In the genomic region with DNA sequence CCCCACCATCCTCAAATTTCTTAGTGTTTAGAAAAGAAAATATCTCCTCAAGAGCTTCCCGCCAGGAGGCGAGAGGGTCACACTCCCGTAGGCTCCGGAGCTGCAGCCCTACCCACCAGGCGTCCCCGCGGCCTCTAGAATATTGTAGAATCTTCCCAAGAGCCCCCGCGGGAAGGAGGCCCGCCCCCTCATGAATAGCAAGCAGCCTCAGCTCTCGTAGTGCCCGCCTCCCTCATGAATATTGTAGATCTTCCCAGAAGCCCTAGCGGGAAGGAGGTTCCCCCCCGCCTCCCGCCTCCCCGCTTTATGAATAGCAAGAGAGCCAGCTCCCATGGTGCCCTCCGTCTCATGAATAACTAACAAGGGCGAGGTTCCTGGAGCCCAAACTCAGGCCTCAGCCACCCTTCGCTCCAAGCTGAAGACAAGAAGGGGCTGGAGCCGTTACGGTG, we compare ENCODE assay signal across 8 cellular contexts. TPM values are rescaled to one million over a fixed set of nuclear protein-coding genes. Genes with fewer than 3 reads are reported as not detected.
A peak's percentile ranks its signal among the peaks of the same experiment; 100 is the strongest.
DNase-seq lines count a peak whose midpoint lies in the region; ATAC-seq, FAIRE-seq and TF ChIP-seq lines count a peak whose summit lies in the region.

A gene with protein sequence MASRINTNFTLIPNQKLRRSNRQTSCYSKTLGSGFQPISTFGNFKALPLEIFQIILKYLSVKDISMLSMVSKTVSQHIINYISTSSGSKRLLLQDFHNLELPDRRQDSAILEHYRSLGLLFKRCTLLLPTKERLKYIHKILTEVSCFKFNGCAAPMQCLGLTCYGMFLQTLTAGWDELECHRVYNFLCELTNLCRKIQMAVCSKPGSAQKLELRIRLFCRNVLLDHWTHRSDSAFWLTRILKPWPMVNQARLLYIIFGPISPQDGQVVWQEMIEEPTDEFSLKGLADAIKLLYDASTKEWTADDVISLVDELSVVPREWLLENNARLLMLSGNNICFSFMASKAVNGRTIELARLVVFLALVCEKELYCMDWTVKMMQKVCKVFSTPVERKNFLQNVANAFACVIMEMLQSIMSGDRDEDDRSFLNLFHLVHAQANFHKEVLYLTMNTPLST (minus strand): TSS at position 114 of the 449 bp plus-strand sequence. CDS start 4,378 bp downstream, outside the sequence.

- no peaks in the 10 kb centered on the region for H3K27me3 ChIP-seq in right lobe of liver

- WGBS in right lobe of liver (ENCODE audit: insufficient coverage, low coverage, low lambda C conversion rate, missing lambda C conversion rate), result 4% methylated on average over 5 of the region's 21 CpGs

- H3K4me3 ChIP-seq in AG10803 (ENCODE audit: low read length) (peak within 1 kb of the TSS; percentile 43), right lobe of liver (peak within 1 kb of the TSS; percentile 25 to 46 (median 39))

- no peaks in the 10 kb centered on the region for H3K4me1 ChIP-seq in right lobe of liver

- TF ChIP-seq CTCF in AG10803 (conservative IDR thresholded peaks at IDR 0.05; ENCODE audit: low read length) (peak; percentile 8; the same call in 1 of the 2 replicates), right lobe of liver (IDR thresholded peaks at IDR 0.05) (peak in 1 of 4 donors; percentile 5)

- no peak for FAIRE-seq in GM12891 (lab: Jason Lieb, UNC)

- peak; percentile 40 for TF ChIP-seq POLR2A in right lobe of liver (IDR thresholded peaks at IDR 0.05)
- TF ChIP-seq POLR2A in GM12891 (IDR thresholded peaks at IDR 0.05; ENCODE audit: low read depth, low read length), result no peak

- intact Hi-C loops in right lobe of liver (cut with DNase I), result no loop called here

- ATAC-seq in right lobe of liver (peak; percentile 99), HG03354 (IDR thresholded peaks at IDR 0.05; ENCODE audit: poor library complexity, severe bottlenecking, unreplicated experiment) (no peak)

- no peaks in the 10 kb centered on the region for H3K36me3 ChIP-seq in right lobe of liver

- H3K27ac ChIP-seq in right lobe of liver, result peak within 1 kb of the TSS; percentile 69 to 85 (median 79)

- DNase-seq in AG10803 (ENCODE audit: low read depth) (peak; percentile 90), M059J (ENCODE audit: low read depth) (peak; percentile 3), right lobe of liver (peak; percentile 87 to 93 (median 90)), GM12891 (ENCODE audit: insufficient read length, low spot score) (no peak)
- DNase-seq in activated CD8-positive, alpha-beta memory T cell treated with anti-CD3 and anti-CD28 coated beads for 48 hours (ENCODE audit: low read depth in 2 of 3, low spot score in 2 of 3), result peak; percentile 45 to 58 (median 54)
- DNase-seq in effector CD8-positive, alpha-beta T cell (lab: John Stamatoyannopoulos, UW), result peak; percentile 82
- peak; percentile 78 for DNase-seq in stimulated activated CD4-positive, alpha-beta T cell treated with anti-CD3 and anti-CD28 coated beads, Interleukin-2, amount 100 ng/mL, for 4 hours (ENCODE audit: low read depth)

- H3K9me3 ChIP-seq in right lobe of liver, result no peaks in the 10 kb centered on the region

TF ChIP-seq in GM12891, 5 proteins besides CTCF, POLR2A, EP300 and RAD21:
- TF ChIP-seq SPI1 (IDR thresholded peaks at IDR 0.05; ENCODE audit: low read depth, low read length) (no peak), POU2F2 (IDR thresholded peaks at IDR 0.05; ENCODE audit: low read depth, low read length) (no peak), TAF1 (IDR thresholded peaks at IDR 0.05; ENCODE audit: low read depth, low read length) (no peak), PAX5 (IDR thresholded peaks at IDR 0.05; ENCODE audit: insufficient read depth, low read length, severe bottlenecking) (no peak), POLR2AphosphoS5 (IDR thresholded peaks at IDR 0.05; ENCODE audit: low read depth, low read length) (no peak)

RNA-seq across cellular contexts. Expression of the gene that starts here (rescaled TPM):
- total RNA-seq in M059J (2014; rRNA removed; shearing (Covaris generic)), result not detected in 2 replicates
- total RNA-seq in right lobe of liver, result not detected
- polyA plus RNA-seq in GM12891 (2012; ENCODE audit: low read depth, missing spikeins), result not detected

Comparison
In these comparisons a context has a peak if more than half of its experiments do, and no peak if none do; other contexts are left out.
1. Peak in DNase-seq in M059J; RNA of the gene not detected or under 1 TPM.
2. Peak in DNase-seq, ATAC-seq, H3K4me3 ChIP-seq and H3K27ac ChIP-seq in right lobe of liver; RNA of the gene not detected or under 1 TPM.